8 cellular contexts compared by ENCODE assay signal in the genomic region with DNA sequence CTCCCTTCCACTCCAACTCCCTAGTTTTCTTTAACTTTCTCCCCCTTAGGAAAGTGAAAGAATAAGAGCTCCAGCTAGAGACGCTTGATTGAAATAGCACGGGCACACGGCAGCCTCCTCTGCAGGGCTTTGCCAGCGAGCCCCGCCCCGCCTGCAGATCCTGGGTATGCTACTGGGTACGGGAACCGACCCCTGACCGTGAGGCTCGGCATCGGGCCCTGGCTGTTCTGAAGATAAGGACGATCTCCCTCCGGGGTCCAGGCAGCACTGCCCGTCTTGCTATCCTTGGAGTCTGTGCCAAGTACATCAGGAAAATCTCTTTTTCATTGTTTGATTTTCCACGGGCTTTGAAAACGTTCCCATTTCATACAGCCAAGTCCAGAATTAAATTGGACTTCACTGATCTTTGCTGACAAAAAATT.
DNase-seq lines count a peak whose midpoint lies in the region; ATAC-seq and TF ChIP-seq lines count a peak whose summit lies in the region.

No MANE protein-coding gene starts in this region.

- peak overlapping the region; percentile 20 for H3K4me3 ChIP-seq in MG63
- peak overlapping the region; percentile 46 for H3K4me3 ChIP-seq in cardiac fibroblast (replicated peaks in 1 of 2; ENCODE audit: low read depth in 2 of 2, low read length in 2 of 2)
- H3K4me3 ChIP-seq in smooth muscle cell: peak overlapping the region; percentile 48

- peak overlapping the region; percentile 87 for H3K4me2 ChIP-seq in smooth muscle cell

- H3K27ac ChIP-seq in smooth muscle cell (ENCODE audit: low read depth): no peak overlapping the region

- ATAC-seq in T-helper 17 cell (peak; percentile 53), GM21619 (IDR thresholded peaks at IDR 0.05; ENCODE audit: unreplicated experiment) (no peak), HG03025 (IDR thresholded peaks at IDR 0.05; ENCODE audit: low FRiP score, unreplicated experiment) (no peak)

- no peaks in the 10 kb centered on the region for H3F3A ChIP-seq in smooth muscle cell (ENCODE audit: low read depth)

- H2AFZ ChIP-seq in smooth muscle cell (ENCODE audit: low read depth): peak overlapping the region; percentile 83

- H3K27me3 ChIP-seq in MG63 (no peaks in the 10 kb centered on the region), smooth muscle cell (ENCODE audit: low read depth) (peaks cover 45% of the 10 kb centered on the region)

- H3K4me1 Mint-ChIP-seq in T-helper 17 cell: peaks cover 17% of the 10 kb centered on the region

- DNase-seq in DMS 273 treated with DMSO at 0.1 percent for 48 hours (lab: John Stamatoyannopoulos, UW) (peak; percentile 64), MG63 (peak; percentile 86), T-helper 17 cell (no peak), cardiac fibroblast (ENCODE audit: low read depth in 2 of 2) (peak; percentile 38 to 74), inferior parietal cortex (ENCODE audit: extremely low spot score) (peak; percentile 34), smooth muscle cell (lab: John Stamatoyannopoulos, UW; ENCODE audit: unreplicated experiment) (no peak)

- H3K36me3 ChIP-seq in MG63: no peaks in the 10 kb centered on the region
- no peaks in the 10 kb centered on the region for H3K36me3 ChIP-seq in smooth muscle cell (ENCODE audit: low read depth)

- H3K4me3 Mint-ChIP-seq in T-helper 17 cell: peak overlapping the region; percentile 87

- peaks cover 66% of the 10 kb centered on the region for H3K27me3 Mint-ChIP-seq in T-helper 17 cell

- no peaks in the 10 kb centered on the region for H3K36me3 Mint-ChIP-seq in T-helper 17 cell (ENCODE audit: low read depth)

- no peaks in the 10 kb centered on the region for H3K4me1 ChIP-seq in smooth muscle cell (ENCODE audit: low read depth)

- H3K9ac ChIP-seq in smooth muscle cell (ENCODE audit: low read depth): no peak overlapping the region

- no peaks in the 10 kb centered on the region for H3K79me2 ChIP-seq in smooth muscle cell (ENCODE audit: low read depth)

- TF ChIP-seq CTCF in cardiac fibroblast (IDR thresholded peaks at IDR 0.05; ENCODE audit: low read depth, low read length): peak; percentile 1
- TF ChIP-seq CTCF in smooth muscle cell (IDR thresholded peaks at IDR 0.05; ENCODE audit: borderline replicate concordance, insufficient read depth, poor library complexity, severe bottlenecking): no peak

- 45% methylated on average over 16 of the region's 16 CpGs for WGBS in smooth muscle cell (ENCODE audit: low lambda C conversion rate)

- no peaks in the 10 kb centered on the region for H4K20me1 ChIP-seq in smooth muscle cell (ENCODE audit: low read depth)

- no peaks in the 10 kb centered on the region for H3K9me3 ChIP-seq in MG63
- H3K9me3 ChIP-seq in T-helper 17 cell (ENCODE audit: control insufficient read depth, low read length, poor library complexity, severe bottlenecking): no peaks in the 10 kb centered on the region
- no peaks in the 10 kb centered on the region for H3K9me3 ChIP-seq in smooth muscle cell (replicated peaks; ENCODE audit: low read depth)

- H3K27ac Mint-ChIP-seq in T-helper 17 cell: peak overlapping the region; percentile 78

Comparison
In these comparisons a context has a peak if more than half of its experiments do, and no peak if none do; other contexts are left out.
1. DNase-seq: peak in DMS 273 treated with DMSO at 0.1 percent for 48 hours (single experiment), MG63 (single experiment), cardiac fibroblast (2 of 2) and inferior parietal cortex (single experiment); none in T-helper 17 cell (0 of 3) and smooth muscle cell (single experiment).
2. Peak in every context shown above with its lines, with median percentiles within 50 percentile points of each other: H3K4me3 ChIP-seq.